ENCODE assay signal across 12 cellular contexts in the genomic region with DNA sequence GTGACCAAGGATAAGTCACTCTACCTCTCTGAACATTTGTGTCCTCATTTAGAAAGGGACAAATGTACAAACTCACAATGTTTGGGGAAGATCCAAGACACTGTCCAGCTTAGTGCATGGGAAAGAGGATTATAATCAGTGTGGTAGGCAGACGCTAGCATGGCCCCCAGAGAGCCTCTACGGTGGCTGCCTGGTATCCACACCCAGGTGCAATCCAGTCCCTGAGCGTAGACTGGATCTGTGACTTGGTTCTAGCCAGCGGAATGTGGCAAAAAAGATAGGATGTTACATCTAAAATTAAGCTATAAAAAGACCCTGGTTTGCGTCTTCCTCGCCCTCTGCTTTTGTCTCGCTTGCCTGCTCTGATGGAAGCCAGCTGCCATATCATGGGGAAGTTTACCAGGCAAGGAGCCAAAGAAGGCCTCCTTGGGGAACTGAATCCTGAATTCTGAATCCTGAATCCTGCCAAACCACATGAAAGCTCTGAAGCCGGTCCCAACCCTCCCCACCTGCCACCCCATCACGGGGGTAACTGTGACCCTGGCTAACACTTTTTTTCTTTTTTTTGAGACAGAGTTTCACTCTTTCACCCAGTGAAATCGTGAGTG. TPM values are rescaled to one million over a fixed set of nuclear protein-coding genes. Genes with fewer than 3 reads are reported as not detected.
DNase-seq lines count a peak whose midpoint lies in the region; ATAC-seq, FAIRE-seq and TF ChIP-seq lines count a peak whose summit lies in the region.
"Had no signal": no experiment of that assay in that cellular context is flagged by ENCODE, and none has a peak within 500 bp of the region (broad histone marks: within the 10 kb centered on the region; RNA-seq: fewer than 3 reads in every experiment).

No MANE protein-coding gene starts in this region.

- CTCF ChIA-PET in H1 (lab: Charles Lee; ENCODE audit: partially characterized antibody) = interaction anchor here (0.8 to 2.0 kb wide), 7 partner anchors 10 to 176 kb away, joined by 3 to 10 read pairs (median 5); no protein-coding TSS in a partner anchor

- H2BK5ac ChIP-seq in H1 (ENCODE audit: low read depth, low read length) (no peak overlapping the region), mesenchymal stem cell (ENCODE audit: low read depth, low read length, poor library complexity, severe bottlenecking) (no peak overlapping the region)

- no peak overlapping the region for H3K4ac ChIP-seq in H1 (replicated peaks; ENCODE audit: insufficient read length, low read depth, low read length)
- H3K4ac ChIP-seq in mesenchymal stem cell (ENCODE audit: low read depth in 1 of 2, low read length in 2 of 2) = no peak overlapping the region

- H3K79me1 ChIP-seq in H1 (ENCODE audit: low read depth, low read length) = no peaks in the 10 kb centered on the region
- no peaks in the 10 kb centered on the region for H3K79me1 ChIP-seq in mesenchymal stem cell (replicated peaks; ENCODE audit: low read length, poor library complexity, severe bottlenecking)

- H3K4me2 ChIP-seq in H1 (ENCODE audit: insufficient read depth in 1 of 2, low read depth in 2 of 2, low read length in 2 of 2) (no peak overlapping the region), mesenchymal stem cell (ENCODE audit: low read length, poor library complexity, severe bottlenecking) (no peak overlapping the region)

- H2AK5ac ChIP-seq in H1 (ENCODE audit: low read depth, low read length) (no peak overlapping the region), mesenchymal stem cell (ENCODE audit: low read length, severe bottlenecking) (no peak overlapping the region)

- TF ChIP-seq EP300 in H1 (IDR thresholded peaks at IDR 0.05; ENCODE audit: borderline replicate concordance in 1 of 2, low read depth in 2 of 2, low read length in 2 of 2) = no peak

- no peak overlapping the region for H4K5ac ChIP-seq in H1 (ENCODE audit: insufficient read length, low read depth, low read length)

- peak; percentile 60 for ATAC-seq in Right ventricle myocardium inferior
- ATAC-seq: activated CD8-positive, alpha-beta T cell treated with anti-CD3 and anti-CD28 coated beads for 36 hours had no signal

- no peak overlapping the region for H3K23ac ChIP-seq in H1 (ENCODE audit: insufficient read length)
- H3K23ac ChIP-seq in mesenchymal stem cell (ENCODE audit: low read length in 2 of 2) = no peak overlapping the region

- POLR2A ChIA-PET in H1 (lab: Charles Lee; ENCODE audit: partially characterized antibody) = interaction anchor here (0.9 to 1.2 kb wide), 3 partner anchors 11 to 51 kb away, joined by 3 to 4 read pairs (median 3); no protein-coding TSS in a partner anchor

- no peak overlapping the region for H3K56ac ChIP-seq in H1 (replicated peaks; ENCODE audit: insufficient read length, low read depth, low read length)

- H2BK20ac ChIP-seq in H1 (ENCODE audit: low read length) = no peak overlapping the region; the same call in 1 of the 2 replicates

- no peak overlapping the region for H3K9ac ChIP-seq in H1 (replicated peaks in 1 of 4; ENCODE audit: extremely low read depth in 1 of 4, low read depth in 3 of 4, low read length in 3 of 4)
- no peak overlapping the region for H3K9ac ChIP-seq in mesenchymal stem cell (ENCODE audit: low read length)

- TF ChIP-seq POLR2A in H1 (IDR thresholded peaks at IDR 0.05; ENCODE audit: control extremely low read depth in 1 of 2, low read depth in 2 of 2, low read length in 2 of 2) (no peak), vagina (IDR thresholded peaks at IDR 0.05) (no peak)

- H4K8ac ChIP-seq in H1 (ENCODE audit: extremely low read depth, insufficient read depth, low read length) = peak overlapping the region; percentile 15; the same call in 1 of the 2 replicates
- H4K8ac ChIP-seq in mesenchymal stem cell (ENCODE audit: low read length) = no peak overlapping the region

- H2BK15ac ChIP-seq in H1 (ENCODE audit: low read length) = no peak overlapping the region
- H2BK15ac ChIP-seq in mesenchymal stem cell (ENCODE audit: low read depth, poor library complexity, severe bottlenecking) = no peak overlapping the region

- H3K18ac ChIP-seq in H1 (ENCODE audit: extremely low read depth, low read length) (no peak overlapping the region), mesenchymal stem cell (ENCODE audit: low read depth in 1 of 2, low read length in 2 of 2) (no peak overlapping the region)

- no peaks in the 10 kb centered on the region for H3K9me3 ChIP-seq in H1 (ENCODE audit: insufficient read depth in 2 of 2, low read depth in 1 of 2, low read length in 1 of 2)
- no peaks in the 10 kb centered on the region for H3K9me3 ChIP-seq in mesenchymal stem cell (ENCODE audit: control insufficient read depth, low read length)
- no peaks in the 10 kb centered on the region for H3K9me3 ChIP-seq in vagina

- no peaks in the 10 kb centered on the region for H3K79me2 ChIP-seq in H1 (ENCODE audit: control insufficient read depth in 1 of 2, insufficient read depth in 2 of 2, low read length in 2 of 2)

- H4K20me1 ChIP-seq in H1 (replicated peaks in 1 of 2; ENCODE audit: control insufficient read depth in 1 of 2, insufficient read depth in 2 of 2, low read length in 2 of 2) = no peaks in the 10 kb centered on the region

- H2BK12ac ChIP-seq in H1 (ENCODE audit: low read depth, low read length) (no peak overlapping the region), mesenchymal stem cell (ENCODE audit: low read length in 2 of 2) (no peak overlapping the region)

- H2BK120ac ChIP-seq in H1 (replicated peaks; ENCODE audit: low read depth, low read length) (no peak overlapping the region), mesenchymal stem cell (ENCODE audit: low read depth, low read length) (no peak overlapping the region)

- no peak for TF ChIP-seq RAD21 in H1 (IDR thresholded peaks at IDR 0.05 in 1 of 2, conservative IDR thresholded peaks at IDR 0.05 in 1 of 2; ENCODE audit: low read depth in 2 of 2, low read length in 2 of 2)

- H3K27ac ChIP-seq in H1 (ENCODE audit: low read depth, low read length) = no peak overlapping the region
- H3K27ac ChIP-seq in mesenchymal stem cell (ENCODE audit: low read length, poor library complexity, severe bottlenecking) = no peak overlapping the region
- H3K27ac ChIP-seq in vagina = peak overlapping the region; percentile 45

- FAIRE-seq in H1 (lab: Jason Lieb, UNC) = no peak

- H4K91ac ChIP-seq in H1 (replicated peaks; ENCODE audit: insufficient read length, low read length) (no peak overlapping the region), mesenchymal stem cell (ENCODE audit: low read length) (no peak overlapping the region)

- H3K23me2 ChIP-seq in H1 (ENCODE audit: low read depth, low read length) = no peaks in the 10 kb centered on the region

- intact Hi-C loops in Right ventricle myocardium inferior (cut with DNase I) (loop anchor here (5.0 kb wide), 1 partner anchor 48 kb away; no protein-coding TSS in a partner anchor), cardiac septum (cut with DNase I) (loop anchor here (5.0 kb wide), 1 partner anchor 43 kb away; no protein-coding TSS in a partner anchor), vagina (cut with DNase I) (loop anchor here (5.0 kb wide), 1 partner anchor 1257 kb away; no protein-coding TSS in a partner anchor)

- H3K14ac ChIP-seq in H1 (ENCODE audit: insufficient read length) (no peak overlapping the region), mesenchymal stem cell (ENCODE audit: low read length in 2 of 2) (no peak overlapping the region)

- no peaks in the 10 kb centered on the region for H3K36me3 ChIP-seq in H1 (ENCODE audit: control insufficient read depth in 2 of 4, insufficient read depth in 4 of 4, low read length in 3 of 4)
- peaks cover 0 to 9% of the 10 kb centered on the region in 2 experiments for H3K36me3 ChIP-seq in mesenchymal stem cell (ENCODE audit: control insufficient read depth in 1 of 2, insufficient read depth in 2 of 2, low read depth in 1 of 2, low read length in 2 of 2)
- H3K36me3 ChIP-seq in vagina = no peaks in the 10 kb centered on the region

- DNase-seq in Right ventricle myocardium inferior (ENCODE audit: missing footprints) (no peak), cardiac septum (ENCODE audit: low spot score) (no peak), H1 (ENCODE audit: low read depth in 1 of 2, low spot score in 2 of 2) (no peak), mesenchymal stem cell (peak; percentile 57), vagina (ENCODE audit: extremely low spot score in 2 of 2) (no peak), hippocampal formation (lab: John Stamatoyannopoulos, UW) (no peak), OCI-M1 (lab: John Stamatoyannopoulos, UW) (no peak), COLO668 (lab: John Stamatoyannopoulos, UW; ENCODE audit: unreplicated experiment) (no peak)
- DNase-seq: activated CD8-positive, alpha-beta T cell treated with anti-CD3 and anti-CD28 coated beads for 36 hours; glutamatergic neuron; NCI-H510A treated with DMSO at 0.1 percent for 48 hours; stimulated activated CD4-positive, alpha-beta T cell treated with anti-CD3 and anti-CD28 coated beads, Interleukin-2, amount 100 ng/mL, for 48 hours had no signal

- no peaks in the 10 kb centered on the region for H3K27me3 ChIP-seq in H1 (replicated peaks in 1 of 4; ENCODE audit: control insufficient read depth in 3 of 4, extremely low read depth in 1 of 4, insufficient read depth in 3 of 4, low read length in 3 of 4)
- H3K27me3 ChIP-seq in mesenchymal stem cell (ENCODE audit: control insufficient read depth in 1 of 2, insufficient read depth in 1 of 2, low read length in 2 of 2) = peaks cover 1 to 11% of the 10 kb centered on the region in 2 experiments
- no peaks in the 10 kb centered on the region for H3K27me3 ChIP-seq in vagina

- H2AFZ ChIP-seq in H1 (ENCODE audit: low read length) (no peak overlapping the region), mesenchymal stem cell (ENCODE audit: low read depth, low read length) (no peak overlapping the region)

- TF ChIP-seq CTCF in H1 (IDR thresholded peaks at IDR 0.05; ENCODE audit: control extremely low read depth in 1 of 3, insufficient read depth in 1 of 3, low read depth in 1 of 3, low read length in 3 of 3) = no peak
- TF ChIP-seq CTCF in vagina (IDR thresholded peaks at IDR 0.05) = no peak

- WGBS in H1 (ENCODE audit: extremely low coverage in 1 of 2, insufficient coverage in 1 of 2, insufficient read length in 1 of 2, insufficient replicate concordance in 2 of 2, low coverage in 1 of 2, low lambda C conversion rate in 2 of 2, missing lambda C conversion rate in 1 of 2), 2 experiments = 92% methylated on average over 10 of the region's 10 CpGs; no CpG with 5 or more reads in 1 of the 2 experiments
- WGBS in mesenchymal stem cell = 72% methylated on average over 7 of the region's 10 CpGs

- H3K4me1 ChIP-seq in H1 (replicated peaks in 1 of 4; ENCODE audit: control insufficient read depth in 3 of 4, insufficient read depth in 4 of 4, low read length in 3 of 4) (peaks cover 0 to 3% (median 0%) of the 10 kb centered on the region in 4 experiments; a peak in 2 of 7 replicates), mesenchymal stem cell (ENCODE audit: control insufficient read depth, insufficient read depth, low read depth, low read length) (peaks cover 20% of the 10 kb centered on the region), vagina (peaks cover 31% of the 10 kb centered on the region)

- H3K4me3 ChIP-seq in H1 (ENCODE audit: extremely low read depth in 1 of 4, insufficient read depth in 2 of 4, low read depth in 3 of 4, low read length in 4 of 4) (no peak overlapping the region), mesenchymal stem cell (ENCODE audit: insufficient read depth in 1 of 2, low read depth in 1 of 2, low read length in 2 of 2) (no peak overlapping the region), vagina (no peak overlapping the region)

RNA-seq across cellular contexts. Expression of a gene that starts 51.6 kb away (rescaled TPM):
- total RNA-seq in Right ventricle myocardium inferior = 19.3 TPM
- total RNA-seq in cardiac septum = 21.4 TPM
- 3.4 and 4.1 TPM in 2 replicates for total RNA-seq in H1 (2021; fragmentation: NEBNext Ultra II Directional; extraction: Animal tissue kit (Norgen Biotek cat#: 25700))
- polyA plus RNA-seq in H1 (2011; rRNA removed) = 14.6 and 17.9 TPM in 2 replicates
- 16.1 TPM for polyA plus RNA-seq in H1 (2011; cell fraction: cytosol; rRNA removed)
- polyA plus RNA-seq in H1 (2011; cell fraction: nucleus; rRNA removed) = 69.7 TPM
- 6.9 to 10.0 TPM (median 8.1 TPM) in 4 replicates for polyA plus RNA-seq in H1 (2012, experiment 1 of 2)
- 2.6 TPM for polyA plus RNA-seq in H1 (2012, experiment 2 of 2)
- 1.7 TPM for polyA plus RNA-seq in H1 (2013, experiment 1 of 2)
- 1.6 TPM for polyA plus RNA-seq in H1 (2013, experiment 2 of 2)
- polyA minus RNA-seq in H1 (2011; rRNA and poly(A)+ RNA removed) = 18.7 and 21.7 TPM in 2 replicates
- 9.2 TPM for polyA minus RNA-seq in H1 (2011; cell fraction: cytosol; rRNA and poly(A)+ RNA removed)
- polyA minus RNA-seq in H1 (2011; cell fraction: nucleus; rRNA and poly(A)+ RNA removed) = 16.2 TPM
- 1.9 TPM for polyA plus RNA-seq in mesenchymal stem cell (2013, experiment 1 of 2)
- 2.1 TPM for polyA plus RNA-seq in mesenchymal stem cell (2013, experiment 2 of 2)
- 6.6 TPM for total RNA-seq in vagina
